Comparison of ENCODE assay signal across 2 cellular contexts in genomic region chr5:151072234-151073025, GRCh38.
TF ChIP-seq lines count a peak whose summit lies in the region.

No MANE protein-coding gene starts in this region.

TF ChIP-seq in GM12891, 5 proteins besides CTCF, POLR2A, EP300 and RAD21:
- TF ChIP-seq POU2F2 (IDR thresholded peaks at IDR 0.05; ENCODE audit: low read depth, low read length) = no peak
- no peak for TF ChIP-seq SPI1 (IDR thresholded peaks at IDR 0.05; ENCODE audit: low read depth, low read length)
- TF ChIP-seq TAF1 (IDR thresholded peaks at IDR 0.05; ENCODE audit: low read depth, low read length) = no peak
- 0 out of 2 replicates have a peak, but pooled peaks have one; percentile 5 for TF ChIP-seq POLR2AphosphoS5 (IDR thresholded peaks at IDR 0.05; ENCODE audit: low read depth, low read length)

TF ChIP-seq in HepG2, 621 proteins besides CTCF, POLR2A, EP300 and RAD21:
- no peak for TF ChIP-seq PLSCR1 (CRISPR knock-in tag; IDR thresholded peaks at IDR 0.05; ENCODE audit: borderline replicate concordance)
- no peak for TF ChIP-seq ZNF572 (CRISPR knock-in tag; IDR thresholded peaks at IDR 0.05)
